In the genomic region with DNA sequence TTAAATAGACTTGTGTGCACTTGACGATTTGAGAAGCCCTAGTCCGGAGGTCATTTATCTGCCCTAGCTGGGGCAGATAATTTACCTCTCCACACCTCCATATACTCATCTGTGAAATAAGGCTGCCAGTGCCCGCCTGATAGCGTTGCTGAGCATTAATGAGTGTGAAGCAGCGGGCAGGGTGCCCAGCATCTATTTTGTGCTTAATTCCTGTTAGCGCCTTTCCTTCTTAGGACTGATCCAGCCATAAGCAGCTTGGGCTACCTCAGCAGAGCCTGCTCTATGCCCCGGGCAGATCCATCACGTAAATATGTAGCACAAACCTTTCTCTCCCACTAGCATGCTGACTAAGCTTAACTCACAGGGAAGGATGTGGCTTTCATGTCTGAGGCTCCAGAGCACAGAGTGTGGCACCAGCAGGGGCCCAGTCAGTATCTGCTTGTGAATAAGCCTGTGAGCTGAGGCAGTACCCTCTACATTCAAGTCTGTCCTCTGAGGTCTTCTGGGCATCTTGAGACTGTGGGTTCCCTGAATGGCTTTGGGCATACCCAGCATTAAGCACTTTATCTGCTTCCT, we compare ENCODE assay signal across 12 cellular contexts. TPM values are rescaled to one million over a fixed set of nuclear protein-coding genes. Genes with fewer than 3 reads are reported as not detected.
DNase-seq lines count a peak whose midpoint lies in the region; ATAC-seq and TF ChIP-seq lines count a peak whose summit lies in the region.
"Had no signal": no experiment of that assay in that cellular context is flagged by ENCODE, and none has a peak within 500 bp of the region (broad histone marks: within the 10 kb centered on the region; RNA-seq: fewer than 3 reads in every experiment).

No MANE protein-coding gene starts in this region.

- no peaks in the 10 kb centered on the region for H3K9me2 ChIP-seq in GM23338 (ENCODE audit: insufficient read depth)

- no peaks in the 10 kb centered on the region for H3K9me3 Mint-ChIP-seq in CD8-positive, alpha-beta memory T cell
- H3K9me3 Mint-ChIP-seq in GM23338, result no peaks in the 10 kb centered on the region
- H3K9me3 Mint-ChIP-seq in activated T-helper 2 cell treated with anti-CD3 and anti-CD28 coated beads, Interferon-gamma antibody, Interleukin-2, Interleukin-4, amounts not matched to agents 10 μg/mL and 5 μg/mL and 100 μg/mL, durations not matched to agents 14 hours and 24 hours and 36 hours, result no peaks in the 10 kb centered on the region
- no peaks in the 10 kb centered on the region for H3K9me3 Mint-ChIP-seq in naive thymus-derived CD8-positive, alpha-beta T cell

- H3K27me3 ChIP-seq in CD8-positive, alpha-beta memory T cell (ENCODE audit: insufficient read depth, low read length, poor library complexity, severe bottlenecking), result no peaks in the 10 kb centered on the region
- H3K27me3 ChIP-seq in GM23338 (ENCODE audit: insufficient read depth) (peaks cover 91% of the 10 kb centered on the region), upper lobe of right lung (peaks cover 93% of the 10 kb centered on the region)

- peaks cover 47 to 50% (median 50%) of the 10 kb centered on the region in 3 donors for H3K4me1 Mint-ChIP-seq in CD8-positive, alpha-beta memory T cell
- peaks cover 23% of the 10 kb centered on the region for H3K4me1 Mint-ChIP-seq in GM23338
- H3K4me1 Mint-ChIP-seq in activated T-helper 2 cell treated with anti-CD3 and anti-CD28 coated beads, Interferon-gamma antibody, Interleukin-2, Interleukin-4, amounts not matched to agents 10 μg/mL and 5 μg/mL and 100 μg/mL, durations not matched to agents 14 hours and 24 hours and 36 hours (ENCODE audit: low read depth), result peaks cover 54% of the 10 kb centered on the region
- H3K4me1 Mint-ChIP-seq in naive thymus-derived CD8-positive, alpha-beta T cell, result peaks cover 20 to 48% (median 33%) of the 10 kb centered on the region in 4 donors

- H3K4me3 Mint-ChIP-seq in CD8-positive, alpha-beta memory T cell, result peak overlapping the region; percentile 65 to 94 (median 83)
- peak overlapping the region; percentile 86 for H3K4me3 Mint-ChIP-seq in GM23338
- H3K4me3 Mint-ChIP-seq in activated T-helper 2 cell treated with anti-CD3 and anti-CD28 coated beads, Interferon-gamma antibody, Interleukin-2, Interleukin-4, amounts not matched to agents 10 μg/mL and 5 μg/mL and 100 μg/mL, durations not matched to agents 14 hours and 24 hours and 36 hours (ENCODE audit: low read depth), result peak overlapping the region; percentile 82
- H3K4me3 Mint-ChIP-seq in naive thymus-derived CD8-positive, alpha-beta T cell, result peak overlapping the region; percentile 76 to 95 (median 88)

- H3K4me2 ChIP-seq in GM23338, result peak overlapping the region; percentile 79

- H3F3A ChIP-seq in GM23338 (replicated peaks; ENCODE audit: low read depth), result 0 out of 2 replicates have a peak, but pooled peaks cover 11% of the 10 kb centered on the region

- no peak overlapping the region for H3K4me3 ChIP-seq in CD8-positive, alpha-beta memory T cell (ENCODE audit: low read length)
- peak overlapping the region; percentile 82 for H3K4me3 ChIP-seq in GM23338
- H3K4me3 ChIP-seq in upper lobe of right lung, result no peak overlapping the region

- peaks cover 0 to 2% (median 0%) of the 10 kb centered on the region in 3 donors for H3K36me3 Mint-ChIP-seq in CD8-positive, alpha-beta memory T cell
- H3K36me3 Mint-ChIP-seq in GM23338 (ENCODE audit: low read depth), result no peaks in the 10 kb centered on the region
- H3K36me3 Mint-ChIP-seq in activated T-helper 2 cell treated with anti-CD3 and anti-CD28 coated beads, Interferon-gamma antibody, Interleukin-2, Interleukin-4, amounts not matched to agents 10 μg/mL and 5 μg/mL and 100 μg/mL, durations not matched to agents 14 hours and 24 hours and 36 hours (ENCODE audit: low read depth), result peaks cover 9% of the 10 kb centered on the region
- peaks cover 0 to 2% (median 0%) of the 10 kb centered on the region in 3 donors for H3K36me3 Mint-ChIP-seq in naive thymus-derived CD8-positive, alpha-beta T cell

- H3K27ac ChIP-seq in CD8-positive, alpha-beta memory T cell (ENCODE audit: low read depth, low read length), result no peak overlapping the region
- no peak overlapping the region for H3K27ac ChIP-seq in GM23338 (ENCODE audit: low read depth)
- no peak overlapping the region for H3K27ac ChIP-seq in upper lobe of right lung
- H3K27ac ChIP-seq: VCaP had no signal

- H3K4me1 ChIP-seq in CD8-positive, alpha-beta memory T cell (ENCODE audit: insufficient read depth, low read length), result peaks cover 28% of the 10 kb centered on the region
- H3K4me1 ChIP-seq in GM23338 (ENCODE audit: insufficient read depth) (peaks cover 30% of the 10 kb centered on the region), upper lobe of right lung (peaks cover 6% of the 10 kb centered on the region)

- no peak overlapping the region for H2AFZ ChIP-seq in GM23338

- H4K20me1 ChIP-seq in GM23338 (replicated peaks; ENCODE audit: insufficient read depth), result no peaks in the 10 kb centered on the region; the same call in none of the 2 replicates

- no peak for TF ChIP-seq CTCF in GM23338 (conservative IDR thresholded peaks at IDR 0.05; ENCODE audit: low read depth in 2 of 2)
- TF ChIP-seq CTCF in upper lobe of right lung (IDR thresholded peaks at IDR 0.05), result no peak

- CTCF ChIA-PET in CD8-positive, alpha-beta memory T cell (lab: Charles Lee), result interaction anchor here (0.7 to 2.6 kb wide), 4 partner anchors 9 to 21 kb away, joined by 3 to 12 read pairs (median 6); partner anchors contain the start of gene RNF187

- H3K79me2 ChIP-seq in GM23338 (replicated peaks; ENCODE audit: insufficient read depth), result no peaks in the 10 kb centered on the region

- no peak for ATAC-seq in GM23338
- ATAC-seq in naive thymus-derived CD8-positive, alpha-beta T cell, result no peak
- no peak for ATAC-seq in upper lobe of right lung
- ATAC-seq in GM18870 (IDR thresholded peaks at IDR 0.05; ENCODE audit: unreplicated experiment), result no peak
- ATAC-seq: right cardiac atrium had no signal

- no peaks in the 10 kb centered on the region for H3K36me3 ChIP-seq in CD8-positive, alpha-beta memory T cell (ENCODE audit: insufficient read depth, low read length)
- H3K36me3 ChIP-seq in GM23338 (ENCODE audit: insufficient read depth) (no peaks in the 10 kb centered on the region), upper lobe of right lung (no peaks in the 10 kb centered on the region)

- no peaks in the 10 kb centered on the region for H3K9me3 ChIP-seq in CD8-positive, alpha-beta memory T cell (ENCODE audit: low read length)
- no peaks in the 10 kb centered on the region for H3K9me3 ChIP-seq in upper lobe of right lung

- intact Hi-C loops in activated T-helper 2 cell treated with anti-CD3 and anti-CD28 coated beads, Interferon-gamma antibody, Interleukin-2, Interleukin-4, amounts not matched to agents 10 μg/mL and 5 μg/mL and 100 μg/mL, durations not matched to agents 14 hours and 24 hours and 36 hours (cut with micrococcal nuclease), result loop anchor here (5.0 kb wide), 1 partner anchor 1583 kb away; no protein-coding TSS in a partner anchor
- intact Hi-C loops in upper lobe of right lung (cut with DNase I), result no loop called here

- peaks cover 7 to 12% of the 10 kb centered on the region in 2 donors for H3K27me3 Mint-ChIP-seq in CD8-positive, alpha-beta memory T cell
- H3K27me3 Mint-ChIP-seq in GM23338 (ENCODE audit: insufficient read depth, low read depth, poor library complexity), result peaks cover 47% of the 10 kb centered on the region
- peaks cover 3% of the 10 kb centered on the region for H3K27me3 Mint-ChIP-seq in activated T-helper 2 cell treated with anti-CD3 and anti-CD28 coated beads, Interferon-gamma antibody, Interleukin-2, Interleukin-4, amounts not matched to agents 10 μg/mL and 5 μg/mL and 100 μg/mL, durations not matched to agents 14 hours and 24 hours and 36 hours (ENCODE audit: low read depth)
- peaks cover 16 to 58% (median 38%) of the 10 kb centered on the region in 5 donors for H3K27me3 Mint-ChIP-seq in naive thymus-derived CD8-positive, alpha-beta T cell

- H3K27ac Mint-ChIP-seq in CD8-positive, alpha-beta memory T cell, result peak overlapping the region; percentile 49 to 94 (median 76)
- H3K27ac Mint-ChIP-seq in GM23338, result no peak overlapping the region
- peak overlapping the region; percentile 87 for H3K27ac Mint-ChIP-seq in activated T-helper 2 cell treated with anti-CD3 and anti-CD28 coated beads, Interferon-gamma antibody, Interleukin-2, Interleukin-4, amounts not matched to agents 10 μg/mL and 5 μg/mL and 100 μg/mL, durations not matched to agents 14 hours and 24 hours and 36 hours
- H3K27ac Mint-ChIP-seq in naive thymus-derived CD8-positive, alpha-beta T cell, result peak overlapping the region in 5 of 10 donors; percentile 2 to 89 (median 68)

- POLR2A ChIA-PET in CD8-positive, alpha-beta memory T cell (lab: Charles Lee), result interaction anchor here (0.5 to 3.0 kb wide), 4 partner anchors 9 to 23 kb away, joined by 3 to 23 read pairs (median 6); partner anchors contain the start of gene RNF187
- POLR2A ChIA-PET in naive thymus-derived CD8-positive, alpha-beta T cell (lab: Charles Lee), result interaction anchor here (1.1 to 3.2 kb wide), 2 partner anchors 21 to 325 kb away, joined by 3 to 27 read pairs; partner anchors contain the start of gene RNF187

- no peak for DNase-seq in CD8-positive, alpha-beta memory T cell
- DNase-seq in GM23338 (ENCODE audit: low spot score) (no peak), EL (no peak), upper lobe of right lung (no peak)
- DNase-seq in activated T-helper 2 cell treated with anti-CD3 and anti-CD28 coated beads, Interferon-gamma antibody, Interleukin-2, Interleukin-4, amounts not matched to agents 10 μg/mL and 5 μg/mL and 100 μg/mL, durations not matched to agents 14 hours and 24 hours and 36 hours (ENCODE audit: low spot score), result peak; percentile 44
- DNase-seq in naive thymus-derived CD8-positive, alpha-beta T cell, result no peak
- DNase-seq: anterior cingulate cortex, mesenchymal stem cell, NCI-H2029, right cardiac atrium had no signal

RNA-seq across cellular contexts. Expression of gene RNF187, which starts 21.5 kb away (rescaled TPM):
- total RNA-seq in CD8-positive, alpha-beta memory T cell, result 100 to 1,000 TPM; 128 to 129 TPM
- polyA plus RNA-seq in CD8-positive, alpha-beta memory T cell, result 56.7 TPM
- 55.3 and 59.3 TPM in 2 replicates for total RNA-seq in GM23338 (2014; rRNA removed; shearing (Covaris generic))
- polyA plus RNA-seq in GM23338 (2016; fragmentation: Nextera tagmentation; extraction: Ambion mirVana), result 24.8 and 28.7 TPM in 2 replicates
- total RNA-seq in activated T-helper 2 cell treated with anti-CD3 and anti-CD28 coated beads, Interferon-gamma antibody, Interleukin-2, Interleukin-4, amounts not matched to agents 10 μg/mL and 5 μg/mL and 100 μg/mL, durations not matched to agents 14 hours and 24 hours and 36 hours, result 146 and 154 TPM in 2 replicates
- 10 to 100 TPM; 84.8 to 87.6 TPM for total RNA-seq in naive thymus-derived CD8-positive, alpha-beta T cell
- 10 to 100 TPM; 28.4 to 62.6 (median 47.5) TPM for polyA plus RNA-seq in naive thymus-derived CD8-positive, alpha-beta T cell
- 88.8 TPM for total RNA-seq in upper lobe of right lung

RNA-seq across cellular contexts. Expression of gene TRIM17, which starts 49.0 kb away (rescaled TPM):
- total RNA-seq in CD8-positive, alpha-beta memory T cell, result 1 to 10 TPM; 1.8 to 2.1 TPM
- polyA plus RNA-seq in CD8-positive, alpha-beta memory T cell, result 0.60 TPM
- total RNA-seq in GM23338 (2014; rRNA removed; shearing (Covaris generic)), result 1.1 and 1.4 TPM in 2 replicates
- polyA plus RNA-seq in GM23338 (2016; fragmentation: Nextera tagmentation; extraction: Ambion mirVana), result 0.86 and 1.4 TPM in 2 replicates
- 2.3 and 2.7 TPM in 2 replicates for total RNA-seq in activated T-helper 2 cell treated with anti-CD3 and anti-CD28 coated beads, Interferon-gamma antibody, Interleukin-2, Interleukin-4, amounts not matched to agents 10 μg/mL and 5 μg/mL and 100 μg/mL, durations not matched to agents 14 hours and 24 hours and 36 hours
- 1 to 10 TPM; 1.7 to 3.1 TPM for total RNA-seq in naive thymus-derived CD8-positive, alpha-beta T cell
- polyA plus RNA-seq in naive thymus-derived CD8-positive, alpha-beta T cell, result under 1 TPM; 0.39 to 0.62 (median 0.58) TPM
- 2.6 TPM for total RNA-seq in upper lobe of right lung

RNA-seq across cellular contexts. Expression of gene TRIM11, which starts 59.0 kb away (rescaled TPM):
- total RNA-seq in CD8-positive, alpha-beta memory T cell, result 10 to 100 TPM; 38.3 to 38.8 TPM
- polyA plus RNA-seq in CD8-positive, alpha-beta memory T cell, result 21.5 TPM
- total RNA-seq in GM23338 (2014; rRNA removed; shearing (Covaris generic)), result 37.2 and 41.2 TPM in 2 replicates
- 16.2 and 17.5 TPM in 2 replicates for polyA plus RNA-seq in GM23338 (2016; fragmentation: Nextera tagmentation; extraction: Ambion mirVana)
- 58.3 and 60.5 TPM in 2 replicates for total RNA-seq in activated T-helper 2 cell treated with anti-CD3 and anti-CD28 coated beads, Interferon-gamma antibody, Interleukin-2, Interleukin-4, amounts not matched to agents 10 μg/mL and 5 μg/mL and 100 μg/mL, durations not matched to agents 14 hours and 24 hours and 36 hours
- total RNA-seq in naive thymus-derived CD8-positive, alpha-beta T cell, result 10 to 100 TPM; 50.0 to 54.8 TPM
- polyA plus RNA-seq in naive thymus-derived CD8-positive, alpha-beta T cell, result 10 to 100 TPM in 2 of 3 donors, 1 to 10 TPM in 1; 9.2 to 17.9 (median 13.6) TPM
- total RNA-seq in upper lobe of right lung, result 22.8 TPM
